Comparison of ENCODE assay signal across 26 cellular contexts in the genomic region with DNA sequence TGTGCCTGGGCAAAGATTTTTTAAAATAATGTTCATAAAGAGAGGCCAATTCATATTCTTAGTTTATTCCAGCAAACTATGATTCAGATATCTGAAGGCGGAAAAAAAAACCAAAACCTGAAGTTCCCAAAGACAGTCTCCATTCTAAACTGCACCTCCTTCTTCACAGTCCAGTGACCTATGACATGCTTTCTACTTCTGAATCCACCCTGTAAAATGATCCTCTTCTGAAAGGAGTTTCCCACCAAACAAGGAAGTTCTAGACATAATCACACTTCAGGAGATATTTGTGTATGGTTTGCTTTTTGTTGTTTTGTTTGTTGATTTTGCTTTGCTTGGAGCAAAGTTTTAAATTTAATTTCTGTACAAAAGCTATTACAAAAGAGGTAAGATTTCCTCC. TPM values are rescaled to one million over a fixed set of nuclear protein-coding genes. Genes with fewer than 3 reads are reported as not detected.
DNase-seq lines count a peak whose midpoint lies in the region; ATAC-seq, FAIRE-seq and TF ChIP-seq lines count a peak whose summit lies in the region.
"Had no signal": no experiment of that assay in that cellular context is flagged by ENCODE, and none has a peak within 500 bp of the region (broad histone marks: within the 10 kb centered on the region; RNA-seq: fewer than 3 reads in every experiment).

No MANE protein-coding gene starts in this region.

- RAD21 ChIA-PET in HCT116 (lab: Charles Lee; ENCODE audit: low non-redundant PET in 1 of 2, low total read pairs in 2 of 2, uncharacterized antibody in 2 of 2, unreplicated experiment in 2 of 2), result no interaction called here

- H3K9ac ChIP-seq in HCT116 (ENCODE audit: low read length), result 0 out of 2 replicates have a peak overlapping the region, but pooled peaks have one; percentile 20
- no peak overlapping the region for H3K9ac ChIP-seq in endothelial cell of umbilical vein (replicated peaks; ENCODE audit: extremely low read depth, insufficient read depth, low read length)

- H3F3A ChIP-seq in PC-9 (ENCODE audit: insufficient read depth, low read depth), result peaks cover 34% of the 10 kb centered on the region

- peaks cover 0 to 27% of the 10 kb centered on the region in 2 experiments; a peak in 1 of 4 replicates for H3K4me1 ChIP-seq in HCT116 (ENCODE audit: control insufficient read depth in 1 of 2, insufficient read depth in 2 of 2, low read length in 2 of 2)
- H3K4me1 ChIP-seq in PC-9 (replicated peaks; ENCODE audit: insufficient read depth), result peaks cover 65% of the 10 kb centered on the region
- peaks cover 5% of the 10 kb centered on the region for H3K4me1 ChIP-seq in endothelial cell of umbilical vein (ENCODE audit: control insufficient read depth, extremely low read depth, insufficient read depth, low read length)
- peaks cover 4% of the 10 kb centered on the region for H3K4me1 ChIP-seq in mucosa of descending colon (ENCODE audit: low read depth)
- H3K4me1 ChIP-seq: Caco-2 had no signal

- FAIRE-seq in endothelial cell of umbilical vein (lab: Jason Lieb, UNC), result no peak
- FAIRE-seq: A204.1, GM12892, GM18507, H54 had no signal

- TF ChIP-seq POLR2A in HCT116 (IDR thresholded peaks at IDR 0.05; ENCODE audit: borderline replicate concordance, extremely low read depth, insufficient read depth, insufficient read length) (no peak), endothelial cell of umbilical vein (IDR thresholded peaks at IDR 0.05; ENCODE audit: low read depth, low read length) (no peak)

- ATAC-seq in HCT116 (no peak), mucosa of descending colon (peak; percentile 53), HG02678 (IDR thresholded peaks at IDR 0.05; ENCODE audit: unreplicated experiment) (no peak), HG02759 (IDR thresholded peaks at IDR 0.05; ENCODE audit: unreplicated experiment) (no peak)
- ATAC-seq: GM23338 had no signal

- H3K36me3 ChIP-seq in HCT116 (ENCODE audit: control insufficient read depth in 1 of 2, insufficient read depth in 2 of 2, low read length in 2 of 2), result no peaks in the 10 kb centered on the region
- no peaks in the 10 kb centered on the region for H3K36me3 ChIP-seq in PC-9 (ENCODE audit: low read depth)
- H3K36me3 ChIP-seq in endothelial cell of umbilical vein (ENCODE audit: control insufficient read depth in 2 of 2, extremely low read depth in 1 of 2, insufficient read depth in 2 of 2, low read length in 2 of 2), result no peaks in the 10 kb centered on the region
- H3K36me3 ChIP-seq in mucosa of descending colon (ENCODE audit: low read depth), result no peaks in the 10 kb centered on the region

- H3K9me2 ChIP-seq in HCT116 (ENCODE audit: insufficient read depth) (no peaks in the 10 kb centered on the region), PC-9 (ENCODE audit: insufficient read depth) (no peaks in the 10 kb centered on the region)

- H3K4me3 ChIP-seq in HCT116 (replicated peaks in 1 of 2; ENCODE audit: low read depth in 1 of 2, low read length in 2 of 2) (no peak overlapping the region), PC-9 (peak overlapping the region; percentile 28; the same call in 1 of the 2 replicates), endothelial cell of umbilical vein (replicated peaks in 1 of 3; ENCODE audit: insufficient read depth in 1 of 3, low read depth in 1 of 3, low read length in 3 of 3) (no peak overlapping the region), mucosa of descending colon (no peak overlapping the region)
- H3K4me3 ChIP-seq: GM23338 had no signal

- H3K9me3 ChIP-seq in HCT116 (ENCODE audit: control insufficient read depth in 1 of 2, insufficient read depth in 1 of 2, low read depth in 1 of 2, low read length in 2 of 2) (no peaks in the 10 kb centered on the region), PC-9 (ENCODE audit: insufficient read depth, low read depth) (no peaks in the 10 kb centered on the region; the same call in 1 of the 2 replicates), endothelial cell of umbilical vein (replicated peaks; ENCODE audit: control insufficient read depth, insufficient read depth, low read length) (no peaks in the 10 kb centered on the region), mucosa of descending colon (no peaks in the 10 kb centered on the region)

- H3K27ac ChIP-seq in HCT116 (ENCODE audit: low read depth, low read length) (no peak overlapping the region), PC-9 (peak overlapping the region; percentile 85), endothelial cell of umbilical vein (ENCODE audit: insufficient read depth, low read depth, low read length) (no peak overlapping the region)
- H3K27ac ChIP-seq: C4-2B, HL-60 had no signal

- intact Hi-C loops in HCT116 (cut with micrococcal nuclease) (no loop called here), PC-9 (cut with micrococcal nuclease; ENCODE audit: unreplicated experiment) (no loop called here), endothelial cell of umbilical vein (cut with micrococcal nuclease) (no loop called here), mucosa of descending colon (cut with DNase I, micrococcal nuclease) (no loop called here)

- H2AFZ ChIP-seq in HCT116 (ENCODE audit: low read depth, low read length, poor library complexity, severe bottlenecking), result no peak overlapping the region
- no peak overlapping the region for H2AFZ ChIP-seq in PC-9
- no peak overlapping the region for H2AFZ ChIP-seq in endothelial cell of umbilical vein (ENCODE audit: low read depth, low read length)
- H2AFZ ChIP-seq: GM23338 had no signal

- H3K9me1 ChIP-seq in endothelial cell of umbilical vein (replicated peaks; ENCODE audit: control insufficient read depth, extremely low read depth, insufficient read depth, low read length), result no peaks in the 10 kb centered on the region

- TF ChIP-seq CTCF in HCT116 (IDR thresholded peaks at IDR 0.05 in 2 of 3, conservative IDR thresholded peaks at IDR 0.05 in 1 of 3; ENCODE audit: borderline replicate concordance in 1 of 3, insufficient read depth in 1 of 3, low read depth in 2 of 3, low read length in 2 of 3) (no peak), PC-9 (conservative IDR thresholded peaks at IDR 0.05) (no peak), endothelial cell of umbilical vein (IDR thresholded peaks at IDR 0.05; ENCODE audit: extremely low read depth in 1 of 2, insufficient read depth in 1 of 2, low read depth in 1 of 2, low read length in 2 of 2) (no peak), mucosa of descending colon (IDR thresholded peaks at IDR 0.05) (no peak)

- H3K27me3 ChIP-seq in HCT116 (ENCODE audit: insufficient read depth, low read length) (no peaks in the 10 kb centered on the region), PC-9 (ENCODE audit: insufficient read depth, low read depth) (no peaks in the 10 kb centered on the region), endothelial cell of umbilical vein (ENCODE audit: control insufficient read depth in 2 of 2, insufficient read depth in 2 of 2, low read length in 2 of 2) (no peaks in the 10 kb centered on the region)

- dilution Hi-C loops in endothelial cell of umbilical vein (cut with MboI; ENCODE audit: extremely low pct_ligation_motif_present, low sequenced_read_pairs), result no loop called here

- no peaks in the 10 kb centered on the region for H3K79me2 ChIP-seq in HCT116 (ENCODE audit: insufficient read depth, low read length)
- no peaks in the 10 kb centered on the region for H3K79me2 ChIP-seq in PC-9 (ENCODE audit: low read depth)
- H3K79me2 ChIP-seq in endothelial cell of umbilical vein (ENCODE audit: control insufficient read depth, insufficient read depth, low read length), result no peaks in the 10 kb centered on the region

- no peaks in the 10 kb centered on the region for H4K20me1 ChIP-seq in HCT116 (ENCODE audit: insufficient read depth)
- H4K20me1 ChIP-seq in PC-9 (ENCODE audit: insufficient read depth), result no peaks in the 10 kb centered on the region
- no peaks in the 10 kb centered on the region for H4K20me1 ChIP-seq in endothelial cell of umbilical vein (replicated peaks; ENCODE audit: control insufficient read depth, extremely low read depth, insufficient read depth, low read length)

- POLR2A ChIA-PET in HCT116 (lab: Charles Lee), result no interaction called here
- POLR2A ChIA-PET in PC-9 (lab: Charles Lee; ENCODE audit: unreplicated experiment), result interaction anchor here (0.6 kb wide), 1 partner anchor 13 kb away, joined by 6 read pairs; a partner anchor contains a TSS
- POLR2A ChIA-PET in endothelial cell of umbilical vein (lab: Charles Lee), result no interaction called here

- BruUV-seq in HCT116 (replicated peaks; lab: Mats Ljungman, UMichigan) (no TSS peak), PC-9 (replicated peaks; lab: Mats Ljungman, UMichigan) (no TSS peak), endothelial cell of umbilical vein (replicated peaks; lab: Mats Ljungman, UMichigan) (no TSS peak)

- DNase-seq in HCT116 (ENCODE audit: low read depth, low spot score) (no peak), PC-9 (peak in 1 of 2 experiments; percentile 92), endothelial cell of umbilical vein (ENCODE audit: low read depth, low spot score) (no peak), mucosa of descending colon (no peak), NCI-H146 treated with DMSO at 0.1 percent for 48 hours (lab: John Stamatoyannopoulos, UW; ENCODE audit: unreplicated experiment) (no peak)
- DNase-seq: AML-193; Caco-2; CD4-positive, alpha-beta T cell; DMS153; DND-41; EL; Karpas-422; KBM-7 had no signal

- peak overlapping the region; percentile 13; the same call in 1 of the 2 replicates for H3K4me2 ChIP-seq in HCT116 (ENCODE audit: low read length)
- peak overlapping the region; percentile 67 for H3K4me2 ChIP-seq in PC-9
- H3K4me2 ChIP-seq in endothelial cell of umbilical vein (ENCODE audit: insufficient read depth, low read length), result peak overlapping the region; percentile 22
- H3K4me2 ChIP-seq: GM23338 had no signal

- no peak for TF ChIP-seq RAD21 in HCT116 (IDR thresholded peaks at IDR 0.05; ENCODE audit: low read depth)

- CTCF ChIA-PET in HCT116 (lab: Charles Lee), result interaction anchor here (0.6 to 1.5 kb wide), 3 partner anchors 13 to 98 kb away, joined by 3 to 4 read pairs (median 3); a partner anchor contains a TSS
- CTCF ChIA-PET in PC-9 (lab: Charles Lee), result interaction anchor here (0.5 kb wide), 1 partner anchor 19 kb away, joined by 3 read pairs; no protein-coding TSS in a partner anchor
- CTCF ChIA-PET in endothelial cell of umbilical vein (lab: Charles Lee), result interaction anchor here (1.2 to 1.4 kb wide), 2 partner anchors 14 to 101 kb away, joined by 3 to 6 read pairs; no protein-coding TSS in a partner anchor

RNA-seq across cellular contexts. Expression of a gene that starts 12.9 kb away (rescaled TPM):
- total RNA-seq in HCT116 (2021; ENCODE audit: unreplicated experiment) (0.59 TPM), PC-9 (2021) (2.4 and 3.1 TPM in 2 replicates), endothelial cell of umbilical vein (not detected in 2 replicates), mucosa of descending colon (not detected)
- 1.0 TPM in 2 replicates for polyA plus RNA-seq in HCT116 (2012)
- polyA plus RNA-seq in endothelial cell of umbilical vein, result not detected in 2 replicates
- polyA plus RNA-seq in endothelial cell of umbilical vein (2011; cell fraction: cytosol; rRNA removed), result not detected in 2 replicates
- not detected in 2 replicates for polyA plus RNA-seq in endothelial cell of umbilical vein (2011; cell fraction: nucleus; rRNA removed)
- polyA plus RNA-seq in endothelial cell of umbilical vein (2012), result not detected in 2 replicates
- not detected in 2 replicates for polyA minus RNA-seq in endothelial cell of umbilical vein
- not detected for polyA minus RNA-seq in endothelial cell of umbilical vein (2011; cell fraction: cytosol; rRNA and poly(A)+ RNA removed)
- not detected in 2 replicates for polyA minus RNA-seq in endothelial cell of umbilical vein (2011; cell fraction: nucleus; rRNA and poly(A)+ RNA removed)
- total RNA-seq: Caco-2; CD4-positive, alpha-beta T cell; G401; HT1080 had no signal
- polyA plus RNA-seq: BJ, IgD-negative memory B cell had no signal

RNA-seq across cellular contexts. Expression of a gene that starts 24.2 kb away (rescaled TPM):
- total RNA-seq in HCT116 (2021; ENCODE audit: unreplicated experiment) (5.4 TPM), PC-9 (2021) (6.8 TPM in 2 replicates), endothelial cell of umbilical vein (2.3 and 2.6 TPM in 2 replicates), mucosa of descending colon (1 to 10 TPM; 7.4 to 8.5 (median 7.8) TPM)
- polyA plus RNA-seq in HCT116 (2012), result 1.6 and 1.9 TPM in 2 replicates
- polyA plus RNA-seq in endothelial cell of umbilical vein, result 0.64 and 0.98 TPM in 2 replicates
- 0.35 and 0.62 TPM in 2 replicates for polyA plus RNA-seq in endothelial cell of umbilical vein (2011; cell fraction: cytosol; rRNA removed)
- 2.6 and 2.8 TPM in 2 replicates for polyA plus RNA-seq in endothelial cell of umbilical vein (2011; cell fraction: nucleus; rRNA removed)
- 0.72 and 0.95 TPM in 2 replicates for polyA plus RNA-seq in endothelial cell of umbilical vein (2012)
- polyA minus RNA-seq in endothelial cell of umbilical vein, result 3.1 and 3.5 TPM in 2 replicates
- 0.41 TPM for polyA minus RNA-seq in endothelial cell of umbilical vein (2011; cell fraction: cytosol; rRNA and poly(A)+ RNA removed)
- 8.0 and 8.3 TPM in 2 replicates for polyA minus RNA-seq in endothelial cell of umbilical vein (2011; cell fraction: nucleus; rRNA and poly(A)+ RNA removed)

RNA-seq across cellular contexts. Expression of a gene that starts 51.3 kb away (rescaled TPM):
- total RNA-seq in HCT116 (2021; ENCODE audit: unreplicated experiment) (11.1 TPM), PC-9 (2021) (6.9 and 7.9 TPM in 2 replicates), endothelial cell of umbilical vein (4.7 and 6.4 TPM in 2 replicates), mucosa of descending colon (1 to 10 TPM; 6.6 to 9.5 (median 6.7) TPM)
- 7.8 and 9.6 TPM in 2 replicates for polyA plus RNA-seq in HCT116 (2012)
- 2.1 TPM in 2 replicates for polyA plus RNA-seq in endothelial cell of umbilical vein
- polyA plus RNA-seq in endothelial cell of umbilical vein (2011; cell fraction: cytosol; rRNA removed), result 2.6 and 2.9 TPM in 2 replicates
- polyA plus RNA-seq in endothelial cell of umbilical vein (2011; cell fraction: nucleus; rRNA removed), result 5.0 and 7.5 TPM in 2 replicates
- 7.8 and 8.6 TPM in 2 replicates for polyA plus RNA-seq in endothelial cell of umbilical vein (2012)
- 3.6 and 7.1 TPM in 2 replicates for polyA minus RNA-seq in endothelial cell of umbilical vein
- polyA minus RNA-seq in endothelial cell of umbilical vein (2011; cell fraction: cytosol; rRNA and poly(A)+ RNA removed), result 1.8 TPM
- 2.7 and 4.6 TPM in 2 replicates for polyA minus RNA-seq in endothelial cell of umbilical vein (2011; cell fraction: nucleus; rRNA and poly(A)+ RNA removed)

Comparison
In these comparisons a context has a peak if more than half of its experiments do, and no peak if none do; other contexts are left out.
1. H3K4me2 ChIP-seq: peak in every context shown above with its lines; median percentile 67 in PC-9; 22 in endothelial cell of umbilical vein; 13 in HCT116.